31 cellular contexts compared by ENCODE assay signal in the genomic region with DNA sequence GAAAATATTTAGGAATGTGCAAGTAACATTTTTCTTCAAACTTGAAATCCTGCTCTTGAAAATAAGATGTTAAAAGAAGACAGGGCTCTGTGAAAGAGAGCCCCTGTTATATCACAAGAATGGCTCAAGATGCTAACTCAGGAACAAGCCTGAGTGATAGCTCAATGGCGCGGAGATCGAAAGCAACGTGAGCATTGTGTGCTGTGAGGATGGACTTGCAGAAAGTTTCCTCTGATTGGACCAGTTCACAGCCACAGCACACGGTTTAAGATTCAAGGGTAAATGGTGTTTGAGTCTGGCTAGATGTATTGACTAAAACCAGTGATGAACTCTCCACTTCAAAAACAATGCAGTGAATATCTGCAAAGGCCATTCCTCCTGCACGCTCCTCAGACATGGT.
"Had no signal": no experiment of that assay in that cellular context is flagged by ENCODE, and none has a peak within 500 bp of the region (broad histone marks: within the 10 kb centered on the region; RNA-seq: fewer than 3 reads in every experiment).

No MANE protein-coding gene starts in this region.

- H3K4me3 ChIP-seq: adrenal gland, body of pancreas, esophagus squamous epithelium, gastroesophageal sphincter, heart right ventricle had no signal

- ATAC-seq: activated CD4-positive, alpha-beta T cell treated with anti-CD3 and anti-CD28 coated beads for 36 hours; activated CD8-positive, alpha-beta memory T cell treated with anti-CD3 and anti-CD28 coated beads, Interleukin-2, amount 10 ng/mL, durations not matched to agents 7 days and 5 days; activated CD8-positive, alpha-beta T cell treated with anti-CD3 and anti-CD28 coated beads, Interleukin-2, amount 10 ng/mL, durations not matched to agents 7 days and 5 days; activated naive CD8-positive, alpha-beta T cell treated with anti-CD3 and anti-CD28 coated beads, Interleukin-2, amount 50 U/mL, for 24 hours; body of pancreas; gastroesophageal sphincter; heart right ventricle had no signal

- H3K27ac ChIP-seq: adrenal gland, body of pancreas, epithelial cell of prostate, esophagus squamous epithelium, gastroesophageal sphincter, heart right ventricle had no signal

- H3K27me3 ChIP-seq: adrenal gland, body of pancreas, esophagus squamous epithelium, gastroesophageal sphincter, heart right ventricle had no signal

- DNase-seq: activated CD4-positive, alpha-beta memory T cell treated with anti-CD3 and anti-CD28 coated beads for 36 hours; activated CD4-positive, alpha-beta T cell treated with anti-CD3 and anti-CD28 coated beads for 36 hours; activated CD4-positive, alpha-beta T cell treated with anti-CD3 and anti-CD28 coated beads, Interleukin-2, amount 10 ng/mL, durations not matched to agents 24 days and 14 days; activated CD4-positive, CD25-positive, alpha-beta regulatory T cell; activated CD4-positive, CD25-positive, alpha-beta regulatory T cell treated with anti-CD3 and anti-CD28 coated beads, Interleukin-2, amount 50 U/mL, for 72 hours; activated CD8-positive, alpha-beta memory T cell treated with anti-CD3 and anti-CD28 coated beads, Interleukin-2, amount 10 ng/mL, durations not matched to agents 7 days and 5 days; activated CD8-positive, alpha-beta memory T cell treated with anti-CD3 and anti-CD28 coated beads, Interleukin-2, amount 50 U/mL, for 4 hours; activated CD8-positive, alpha-beta T cell treated with anti-CD3 and anti-CD28 coated beads, Interleukin-2, amount 10 ng/mL, durations not matched to agents 7 days and 5 days; activated effector memory CD4-positive, alpha-beta T cell treated with anti-CD3 and anti-CD28 coated beads, Interleukin-2, amount 50 U/mL, for 16 hours; activated naive CD4-positive, alpha-beta T cell treated with anti-CD3 and anti-CD28 coated beads for 36 hours; activated naive CD8-positive, alpha-beta T cell treated with anti-CD3 and anti-CD28 coated beads for 36 hours; activated naive CD8-positive, alpha-beta T cell treated with anti-CD3 and anti-CD28 coated beads, Interleukin-2, amount 50 U/mL, for 24 hours; activated T-cell treated with anti-CD3 and anti-CD28 coated beads, Interleukin-2, amount 50 U/mL, for 1 hour; activated T-cell treated with anti-CD3 and anti-CD28 coated beads, Interleukin-2, amount 50 U/mL, for 48 hours; adrenal gland; amygdala; aorta; body of pancreas; caudate nucleus; cortex of kidney; dermis blood vessel endothelial cell; effector CD8-positive, alpha-beta T cell; esophagus squamous epithelium; foreskin melanocyte; heart right ventricle; T-helper 2 cell had no signal

- H3K4me1 ChIP-seq: adrenal gland, body of pancreas, esophagus squamous epithelium, gastroesophageal sphincter, heart right ventricle had no signal

- H3K9me3 ChIP-seq: adrenal gland, body of pancreas, esophagus squamous epithelium, gastroesophageal sphincter had no signal

- FAIRE-seq: colon, endometrium, endothelial cell of umbilical vein had no signal

- H3K36me3 ChIP-seq: adrenal gland, esophagus squamous epithelium, gastroesophageal sphincter, heart right ventricle had no signal
